ENCODE assay signal across 1 cellular context in genomic region chr16:58259995-58260394, GRCh38.
A peak's percentile ranks its signal among the peaks of the same experiment; 100 is the strongest.
TF ChIP-seq lines count a peak whose summit lies in the region.

No MANE protein-coding gene starts in this region.

TF ChIP-seq in K562, 482 proteins besides CTCF, POLR2A, EP300 and RAD21 (continued from another document):
- TF ChIP-seq CCNT2 (IDR thresholded peaks at IDR 0.05; ENCODE audit: borderline replicate concordance, extremely low read depth, insufficient read length, low read depth, low read length) (peak; percentile 15), CC2D1A (IDR thresholded peaks at IDR 0.05) (no peak), HLTF (IDR thresholded peaks at IDR 0.05) (no peak), CEBPZ (IDR thresholded peaks at IDR 0.05; ENCODE audit: borderline replicate concordance, low read depth, low read length) (no peak), ZHX1 (conservative IDR thresholded peaks at IDR 0.05; ENCODE audit: low read length) (no peak), DPF2 (IDR thresholded peaks at IDR 0.05) (peak; percentile 48; the same call in 1 of the 2 replicates), ZNF644 (tag; IDR thresholded peaks at IDR 0.05; ENCODE audit: low read depth) (no peak), TEAD1 (CRISPR knock-in tag; IDR thresholded peaks at IDR 0.05) (no peak), BCOR (IDR thresholded peaks at IDR 0.05) (no peak), BDP1 (IDR thresholded peaks at IDR 0.05; ENCODE audit: insufficient read depth, insufficient read length) (no peak), MYNN (IDR thresholded peaks at IDR 0.05) (no peak), MYNN (CRISPR knock-in tag; IDR thresholded peaks at IDR 0.05) (no peak), ZFX (CRISPR knock-in tag; IDR thresholded peaks at IDR 0.05) (no peak), SLC30A9 (CRISPR knock-in tag; IDR thresholded peaks at IDR 0.05) (no peak), RBM25 (IDR thresholded peaks at IDR 0.05; ENCODE audit: low read depth, low read length, severe bottlenecking) (no peak), ZNF584 (CRISPR knock-in tag; IDR thresholded peaks at IDR 0.05; ENCODE audit: low read depth) (no peak), SIX5 (IDR thresholded peaks at IDR 0.05; ENCODE audit: borderline replicate concordance in 1 of 2, insufficient read depth in 1 of 2, low read depth in 1 of 2, low read length in 2 of 2) (no peak), ZNF318 (IDR thresholded peaks at IDR 0.05; ENCODE audit: borderline replicate concordance in 1 of 2, low read depth in 1 of 2) (no peak), ZBTB7A (IDR thresholded peaks at IDR 0.05; ENCODE audit: borderline replicate concordance, control insufficient read depth, low read depth, low read length) (no peak), TEAD4 (IDR thresholded peaks at IDR 0.05; ENCODE audit: low read length) (peak; percentile 64; the same call in 1 of the 2 replicates), TEAD4 (CRISPR knock-in tag; IDR thresholded peaks at IDR 0.05; ENCODE audit: borderline replicate concordance) (no peak), ZBED1 (IDR thresholded peaks at IDR 0.05) (no peak), PHTF2 (CRISPR knock-in tag; IDR thresholded peaks at IDR 0.05) (no peak), ZNF282 (CRISPR knock-in tag; IDR thresholded peaks at IDR 0.05) (no peak), TRIM28 (IDR thresholded peaks at IDR 0.05) (no peak), KDM1A (IDR thresholded peaks at IDR 0.05) (0 out of 4 replicates have a peak, but pooled peaks of 1 of the 2 experiments have one; percentile 21), ILK (tag; IDR thresholded peaks at IDR 0.05; ENCODE audit: borderline replicate concordance, low read depth) (no peak), E2F4 (CRISPR knock-in tag; IDR thresholded peaks at IDR 0.05; ENCODE audit: low read depth) (no peak), TAL1 (IDR thresholded peaks at IDR 0.05) (peak; percentile 65), ETS1 (conservative IDR thresholded peaks at IDR 0.05; ENCODE audit: control insufficient read depth, low read depth, low read length) (no peak), POU5F1 (IDR thresholded peaks at IDR 0.05; ENCODE audit: borderline replicate concordance, low read depth, low read length, partially characterized antibody) (no peak), SMARCA4 (IDR thresholded peaks at IDR 0.05) (peak; percentile 49; the same call in 1 of the 2 replicates), CBX2 (IDR thresholded peaks at IDR 0.05; ENCODE audit: insufficient read depth, low read length, poor library complexity, severe bottlenecking) (no peak), HNRNPUL1 (IDR thresholded peaks at IDR 0.05; ENCODE audit: low read length) (no peak), MED1 (CRISPR knock-in tag; IDR thresholded peaks at IDR 0.05; ENCODE audit: borderline replicate concordance) (no peak), BRD4 (IDR thresholded peaks at IDR 0.05) (no peak), NR0B1 (IDR thresholded peaks at IDR 0.05; ENCODE audit: partially characterized antibody) (no peak), CBFA2T3 (IDR thresholded peaks at IDR 0.05) (peak; percentile 72), ARID1B (IDR thresholded peaks at IDR 0.05) (peak; percentile 73), AFF1 (IDR thresholded peaks at IDR 0.05; ENCODE audit: low read depth in 1 of 2, partially characterized antibody in 2 of 2) (no peak), KLF16 (IDR thresholded peaks at IDR 0.05) (peak; percentile 35; the same call in 1 of the 2 replicates), JUNB (CRISPR knock-in tag; conservative IDR thresholded peaks at IDR 0.05) (no peak), U2AF1 (optimal IDR thresholded peaks at IDR 0.05; ENCODE audit: low read depth, low read length) (no peak)
